ENCODE assay signal across 7 cellular contexts in the genomic region with DNA sequence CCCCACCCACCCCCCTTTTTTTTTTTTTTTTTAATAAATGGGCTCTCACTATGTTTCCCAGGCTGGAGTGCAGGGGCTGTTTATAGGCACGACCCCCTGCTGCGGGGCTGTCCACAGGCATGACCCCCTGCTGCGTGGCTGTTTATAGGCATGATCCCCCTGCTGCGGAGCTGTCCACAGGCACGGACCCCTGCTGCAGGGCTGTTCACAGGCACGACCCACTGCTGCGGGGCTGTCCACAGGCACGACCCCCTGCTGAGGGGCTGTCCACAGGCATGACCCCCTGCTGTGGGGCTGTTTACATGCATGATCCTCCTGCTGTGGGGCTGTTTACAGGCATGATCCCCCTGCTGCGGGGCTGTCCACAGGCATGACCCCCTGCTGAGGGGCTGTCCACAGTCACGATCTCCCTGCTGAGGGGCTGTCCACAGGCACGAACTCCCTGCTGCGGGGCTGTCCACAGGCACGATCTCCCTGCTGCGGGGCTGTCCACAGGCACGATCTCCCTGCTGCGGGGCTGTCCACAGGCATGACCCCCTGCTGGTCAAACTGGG.
DNase-seq lines count a peak whose midpoint lies in the region; TF ChIP-seq lines count a peak whose summit lies in the region.
"Not testable (repeated sequence)": the region's sequence is repeated elsewhere in the genome, so short reads cannot be mapped to it uniquely, and the experiment has no call there.

No MANE protein-coding gene starts in this region.

- not testable (repeated sequence) for H3K36me3 ChIP-seq in HEK293 (ENCODE audit: control insufficient read depth in 2 of 2, insufficient read depth in 1 of 2, low read length in 2 of 2); neuronal stem cell (replicated peaks in 1 of 2; ENCODE audit: control insufficient read depth in 2 of 2, insufficient read depth in 2 of 2, low read length in 2 of 2)

- POLR2A ChIA-PET in HEK293 (lab: Yijun Ruan, JAX), result not testable (repeated sequence)

- H2AK5ac ChIP-seq in neuronal stem cell (ENCODE audit: low read depth, low read length), result not testable (repeated sequence)

- H2BK15ac ChIP-seq in neuronal stem cell (ENCODE audit: low read length), result not testable (repeated sequence)

- in situ Hi-C loops in GM13976 (cut with MboI; ENCODE audit: low sequenced_read_pairs, unreplicated experiment), result not testable (repeated sequence)

- peak overlapping the region; percentile 3 for H3K14ac ChIP-seq in neuronal stem cell (ENCODE audit: low read length)

- H3K9ac ChIP-seq in neuronal stem cell (ENCODE audit: low read depth, low read length, poor library complexity), result not testable (repeated sequence)

- not testable (repeated sequence) for H2BK5ac ChIP-seq in neuronal stem cell (ENCODE audit: low read length)

- not testable (repeated sequence) for H3K27ac ChIP-seq in 22Rv1; HEK293 (ENCODE audit: extremely low read depth, low read depth, low read length); neuronal stem cell (replicated peaks; ENCODE audit: low read length)

- H3K18ac ChIP-seq in neuronal stem cell (ENCODE audit: low read length), result not testable (repeated sequence)

- H3K4me1 ChIP-seq in HEK293 (ENCODE audit: control insufficient read depth, insufficient read depth, low read length); neuronal stem cell (ENCODE audit: control insufficient read depth in 2 of 2, insufficient read depth in 1 of 2, low read depth in 1 of 2, low read length in 2 of 2): not testable (repeated sequence)

- 0 out of 2 replicates have a peak, but pooled peaks have one; percentile 5 for TF ChIP-seq CTCF in 22Rv1 (IDR thresholded peaks at IDR 0.05)
- not testable (repeated sequence) for TF ChIP-seq CTCF in GM13976 (IDR thresholded peaks at IDR 0.05; ENCODE audit: borderline replicate concordance, control extremely low read depth, extremely low read depth, insufficient read depth, missing control alignments); HEK293 (tag by site-specific recombination; IDR thresholded peaks at IDR 0.05); NB4 (IDR thresholded peaks at IDR 0.05; ENCODE audit: low read depth, low read length); choroid plexus epithelial cell (conservative IDR thresholded peaks at IDR 0.05; ENCODE audit: low read depth, low read length)

- no CpG with 5 or more reads among the region's 16 CpGs for WGBS in neuronal stem cell (ENCODE audit: extremely low coverage in 2 of 2, insufficient read length in 2 of 2, insufficient replicate concordance in 1 of 2), 2 donors

- not testable (repeated sequence) for H2AFZ ChIP-seq in neuronal stem cell (ENCODE audit: low read length)

- H3K27me3 ChIP-seq in neuronal stem cell (ENCODE audit: control insufficient read depth in 3 of 3, insufficient read depth in 3 of 3, low read depth in 1 of 3, low read length in 3 of 3), result not testable (repeated sequence)

- H3K23ac ChIP-seq in neuronal stem cell (ENCODE audit: low read depth, low read length, poor library complexity), result not testable (repeated sequence)

- H3K4me2 ChIP-seq in neuronal stem cell (ENCODE audit: insufficient read depth, low read length, poor library complexity, severe bottlenecking), result not testable (repeated sequence)

- not testable (repeated sequence) for H2BK12ac ChIP-seq in neuronal stem cell (ENCODE audit: low read length)

- not testable (repeated sequence) for H3K4ac ChIP-seq in neuronal stem cell (ENCODE audit: low read length)

- H3K79me1 ChIP-seq in neuronal stem cell (ENCODE audit: low read depth, low read length), result not testable (repeated sequence)

- TF ChIP-seq POLR2A in NB4 (IDR thresholded peaks at IDR 0.05; ENCODE audit: extremely low read depth, insufficient read length), result not testable (repeated sequence)

- DNase-seq in GM13976 (ENCODE audit: low spot score) (peak; percentile 2), NB4 (ENCODE audit: low read depth) (peak; percentile 3), choroid plexus epithelial cell (ENCODE audit: low read depth) (peak; percentile 4), iPS-NIHi11 (ENCODE audit: low spot score) (peak; percentile 1)
- DNase-seq in neuronal stem cell (ENCODE audit: low spot score), result not testable (repeated sequence)

- not testable (repeated sequence) for H3K9me3 ChIP-seq in HEK293 (ENCODE audit: control insufficient read depth, insufficient read depth, low read depth, low read length); neuronal stem cell (replicated peaks in 1 of 2; ENCODE audit: control insufficient read depth in 2 of 2, insufficient read depth in 1 of 2, low read depth in 1 of 2, low read length in 2 of 2)

- H4K91ac ChIP-seq in neuronal stem cell (ENCODE audit: low read depth, low read length, poor library complexity), result not testable (repeated sequence)

- H3K4me3 ChIP-seq in HEK293 (ENCODE audit: low read depth, low read length); NB4 (ENCODE audit: low read depth, low read length); choroid plexus epithelial cell (ENCODE audit: low read depth, low read length); neuronal stem cell (ENCODE audit: low read length in 2 of 2): not testable (repeated sequence)

- not testable (repeated sequence) for H2BK120ac ChIP-seq in neuronal stem cell (ENCODE audit: low read depth, low read length)

- CTCF ChIA-PET in HEK293 (lab: Yijun Ruan, JAX), result not testable (repeated sequence)

- H4K8ac ChIP-seq in neuronal stem cell (ENCODE audit: low read depth, low read length), result not testable (repeated sequence)

TF ChIP-seq in HEK293, 187 proteins besides CTCF, POLR2A, EP300 and RAD21:
- TF ChIP-seq ZIC2 (tag by site-specific recombination; IDR thresholded peaks at IDR 0.05), result peak; percentile 40
TF ChIP-seq in HEK293: peak in this region for 1; not testable (repeated sequence) for 186.
